ENCODE assay signal across 8 cellular contexts in the genomic region with DNA sequence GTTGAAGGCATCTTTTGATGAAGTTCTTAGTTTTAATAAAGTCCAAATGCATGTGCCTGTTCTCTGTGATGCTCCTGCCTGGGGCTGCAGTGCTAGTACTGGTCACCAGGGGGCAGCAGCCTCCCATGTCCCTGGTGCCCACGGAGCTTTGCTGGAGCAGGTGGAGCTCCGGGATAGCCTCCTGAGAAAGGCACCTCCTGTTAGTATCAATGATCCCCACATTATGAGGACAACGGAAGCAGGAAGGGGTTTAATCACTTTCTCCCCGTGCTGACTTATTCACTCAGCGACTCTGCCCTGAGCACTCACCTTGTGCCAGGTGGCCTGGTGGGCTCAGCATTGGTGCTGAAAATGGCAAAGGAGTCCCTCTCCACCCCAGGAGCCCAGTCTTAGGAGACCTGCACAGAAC.
DNase-seq lines count a peak whose midpoint lies in the region; ATAC-seq lines count a peak whose summit lies in the region.

No MANE protein-coding gene starts in this region.

- no peaks in the 10 kb centered on the region for H3K27me3 Mint-ChIP-seq in activated CD4-positive, alpha-beta memory T cell treated with anti-CD3 and anti-CD28 coated beads for 36 hours
- no peaks in the 10 kb centered on the region for H3K27me3 Mint-ChIP-seq in effector memory CD8-positive, alpha-beta T cell

- H2BK5ac ChIP-seq in mesendoderm (ENCODE audit: low read length), result no peak overlapping the region

- no peak overlapping the region for H3K4ac ChIP-seq in mesendoderm (ENCODE audit: low read depth, low read length)

- H3K23ac ChIP-seq in mesendoderm (ENCODE audit: low read length), result no peak overlapping the region

- H3K36me3 ChIP-seq in mesendoderm (ENCODE audit: control insufficient read depth, insufficient read depth, low read length), result no peaks in the 10 kb centered on the region

- H3K9me3 Mint-ChIP-seq in activated CD4-positive, alpha-beta memory T cell treated with anti-CD3 and anti-CD28 coated beads for 36 hours, result peaks cover 2% of the 10 kb centered on the region
- H3K9me3 Mint-ChIP-seq in effector memory CD8-positive, alpha-beta T cell, result peaks cover under 1 to 4% of the 10 kb centered on the region in 2 donors

- H3K36me3 Mint-ChIP-seq in activated CD4-positive, alpha-beta memory T cell treated with anti-CD3 and anti-CD28 coated beads for 36 hours, result peaks cover 2% of the 10 kb centered on the region
- H3K36me3 Mint-ChIP-seq in effector memory CD8-positive, alpha-beta T cell (ENCODE audit: insufficient read depth), result no peaks in the 10 kb centered on the region

- no peak overlapping the region for H3K4me2 ChIP-seq in mesendoderm (ENCODE audit: low read length)

- no peaks in the 10 kb centered on the region for H3K27me3 ChIP-seq in mesendoderm (ENCODE audit: insufficient read depth, low read length, poor library complexity)

- POLR2A ChIA-PET in activated CD4-positive, alpha-beta memory T cell treated with anti-CD3 and anti-CD28 coated beads for 36 hours (lab: Charles Lee), result no interaction called here

- no peak overlapping the region for H3K18ac ChIP-seq in mesendoderm (ENCODE audit: low read length)

- H3K4me3 Mint-ChIP-seq in activated CD4-positive, alpha-beta memory T cell treated with anti-CD3 and anti-CD28 coated beads for 36 hours, result no peak overlapping the region
- peak overlapping the region in 1 of 2 donors; percentile 18 for H3K4me3 Mint-ChIP-seq in effector memory CD8-positive, alpha-beta T cell

- no peaks in the 10 kb centered on the region for H3K79me1 ChIP-seq in mesendoderm (ENCODE audit: low read length)

- CTCF ChIA-PET in activated CD4-positive, alpha-beta memory T cell treated with anti-CD3 and anti-CD28 coated beads for 36 hours (lab: Charles Lee), result interaction anchor here (0.6 to 1.9 kb wide), 15 partner anchors 10 to 419 kb away, joined by 3 to 14 read pairs (median 4); no protein-coding TSS in a partner anchor

- H3K27ac ChIP-seq in mesendoderm (ENCODE audit: low read depth, low read length), result no peak overlapping the region

- H4K5ac ChIP-seq in mesendoderm (ENCODE audit: low read length), result no peak overlapping the region

- H3K4me1 Mint-ChIP-seq in activated CD4-positive, alpha-beta memory T cell treated with anti-CD3 and anti-CD28 coated beads for 36 hours (ENCODE audit: low read depth), result peaks cover 6% of the 10 kb centered on the region
- H3K4me1 Mint-ChIP-seq in effector memory CD8-positive, alpha-beta T cell (ENCODE audit: low read depth in 2 of 2), result peaks cover 17 to 20% of the 10 kb centered on the region in 2 donors

- no peak overlapping the region for H2BK15ac ChIP-seq in mesendoderm (replicated peaks; ENCODE audit: low read depth)

- intact Hi-C loops in activated CD4-positive, alpha-beta memory T cell treated with anti-CD3 and anti-CD28 coated beads for 36 hours (cut with micrococcal nuclease), result loop anchor here (10.0 kb wide), 1 partner anchor 374 kb away; no protein-coding TSS in a partner anchor

- H4K8ac ChIP-seq in mesendoderm (ENCODE audit: low read depth, low read length), result no peak overlapping the region

- no peak overlapping the region for H3K56ac ChIP-seq in mesendoderm (ENCODE audit: low read length)

- H3K27ac Mint-ChIP-seq in activated CD4-positive, alpha-beta memory T cell treated with anti-CD3 and anti-CD28 coated beads for 36 hours, result no peak overlapping the region
- H3K27ac Mint-ChIP-seq in effector memory CD8-positive, alpha-beta T cell, result peak overlapping the region; percentile 47 to 59

- H3K4me1 ChIP-seq in mesendoderm (ENCODE audit: control insufficient read depth, low read depth, low read length), result no peaks in the 10 kb centered on the region

- peak; percentile 30 to 54 for DNase-seq in AML-193 (lab: John Stamatoyannopoulos, UW)
- peak; percentile 68 for DNase-seq in NCI-H345 (lab: John Stamatoyannopoulos, UW)
- peak; percentile 76 for DNase-seq in activated CD4-positive, alpha-beta memory T cell treated with anti-CD3 and anti-CD28 coated beads for 36 hours
- peak; percentile 60 to 76 (median 71) for DNase-seq in effector memory CD8-positive, alpha-beta T cell
- peak; percentile 53 for DNase-seq in mesendoderm
- DNase-seq in stimulated activated CD8-positive, alpha-beta memory T cell treated with anti-CD3 and anti-CD28 coated beads, Interleukin-4, amount 100 ng/mL, for 1 hour (ENCODE audit: low read depth in 2 of 2, low spot score in 1 of 2), result peak; percentile 37 to 45

- no CpG with 5 or more reads among the region's 5 CpGs for WGBS in mesendoderm (ENCODE audit: extremely low coverage, insufficient coverage, low lambda C conversion rate)

- ATAC-seq in GM19438 (IDR thresholded peaks at IDR 0.05; ENCODE audit: low read depth, unreplicated experiment) (peak; percentile 51), HG03280 (IDR thresholded peaks at IDR 0.05; ENCODE audit: unreplicated experiment) (no peak)
- peak; percentile 79 for ATAC-seq in effector memory CD8-positive, alpha-beta T cell (replicated peaks)

- H3K4me3 ChIP-seq in mesendoderm (ENCODE audit: low read length), result no peak overlapping the region

- H2AK5ac ChIP-seq in mesendoderm (ENCODE audit: low read length), result no peak overlapping the region

- no peak overlapping the region for H2BK120ac ChIP-seq in mesendoderm (ENCODE audit: low read depth, low read length)

- H3K9ac ChIP-seq in mesendoderm (ENCODE audit: low read length), result no peak overlapping the region

- no peaks in the 10 kb centered on the region for H3K79me2 ChIP-seq in mesendoderm (ENCODE audit: control insufficient read depth, insufficient read depth, low read length)
